ENCODE assay signal across 17 cellular contexts in the genomic region with DNA sequence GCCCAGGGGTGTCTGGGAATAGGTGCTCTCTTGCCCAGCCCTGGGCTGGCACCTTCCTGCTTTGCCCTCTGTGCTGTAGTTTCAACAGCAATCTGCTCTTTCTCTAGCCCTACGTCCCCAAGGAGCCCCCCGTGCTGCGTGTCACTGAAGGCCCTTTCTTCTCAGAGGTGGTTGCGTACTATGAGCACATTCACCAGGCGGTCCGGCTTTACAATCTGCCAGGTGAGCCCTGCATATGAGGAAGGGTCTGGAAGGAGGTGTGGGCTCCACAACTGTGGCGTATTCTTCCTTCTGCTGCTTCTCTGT. TPM values are rescaled to one million over a fixed set of nuclear protein-coding genes. Genes with fewer than 3 reads are reported as not detected.
DNase-seq lines count a peak whose midpoint lies in the region; ATAC-seq and TF ChIP-seq lines count a peak whose summit lies in the region.
"Had no signal": no experiment of that assay in that cellular context is flagged by ENCODE, and none has a peak within 500 bp of the region (broad histone marks: within the 10 kb centered on the region; RNA-seq: fewer than 3 reads in every experiment).

No MANE protein-coding gene starts in this region.

- no peak for ATAC-seq in stimulated activated naive B cell treated with anti-CD40 and anti-IgM and Interleukin-4, amounts not matched to agents 10 μg/mL and 1 μg/mL and 100 μg/mL, for 72 hours (replicated peaks)
- ATAC-seq: GM23338 had no signal

- no peak overlapping the region for H3K4ac ChIP-seq in neuronal stem cell (ENCODE audit: low read length)

- no CpG with 5 or more reads among the region's 7 CpGs for WGBS in neuronal stem cell (ENCODE audit: extremely low coverage in 2 of 2, insufficient read length in 2 of 2, insufficient replicate concordance in 1 of 2), 2 donors

- no peak overlapping the region for H3K18ac ChIP-seq in neuronal stem cell (ENCODE audit: low read length)

- POLR2A ChIA-PET in HEK293 (lab: Yijun Ruan, JAX) = interaction anchor here (0.9 kb wide), 1 partner anchor 10 kb away, joined by 3 read pairs; a partner anchor contains a TSS

- peaks cover 0 to 2% (median 0%) of the 10 kb centered on the region in 7 donors for H3K9me3 Mint-ChIP-seq in CD14-positive monocyte
- H3K9me3 Mint-ChIP-seq in stimulated activated naive B cell treated with anti-CD40 and anti-IgM and Interleukin-4, amounts not matched to agents 10 μg/mL and 1 μg/mL and 100 μg/mL, for 72 hours = no peaks in the 10 kb centered on the region
- H3K9me3 Mint-ChIP-seq: CD4-positive, alpha-beta T cell; GM23338; HFFc6; IgD-negative memory B cell had no signal

- H2BK5ac ChIP-seq in neuronal stem cell (ENCODE audit: low read length) = no peak overlapping the region

- no peak overlapping the region for H2BK12ac ChIP-seq in neuronal stem cell (ENCODE audit: low read length)

- H3K23ac ChIP-seq in neuronal stem cell (ENCODE audit: low read depth, low read length, poor library complexity) = peak overlapping the region; percentile 8

- no peak overlapping the region for H3K9ac ChIP-seq in neuronal stem cell (ENCODE audit: low read depth, low read length, poor library complexity)

- no peak overlapping the region for H3K14ac ChIP-seq in neuronal stem cell (ENCODE audit: low read length)

- H3K4me1 ChIP-seq in HEK293 (ENCODE audit: control insufficient read depth, insufficient read depth, low read length) (no peaks in the 10 kb centered on the region), neuronal stem cell (ENCODE audit: control insufficient read depth in 2 of 2, insufficient read depth in 1 of 2, low read depth in 1 of 2, low read length in 2 of 2) (no peaks in the 10 kb centered on the region)
- H3K4me1 ChIP-seq: BE2C had no signal

- H4K91ac ChIP-seq in neuronal stem cell (ENCODE audit: low read depth, low read length, poor library complexity) = no peak overlapping the region

- H3K36me3 ChIP-seq in HEK293 (ENCODE audit: control insufficient read depth in 2 of 2, insufficient read depth in 1 of 2, low read length in 2 of 2) (peaks cover 25 to 92% of the 10 kb centered on the region in 2 experiments), neuronal stem cell (replicated peaks in 1 of 2; ENCODE audit: control insufficient read depth in 2 of 2, insufficient read depth in 2 of 2, low read length in 2 of 2) (peaks cover 57 to 94% of the 10 kb centered on the region in 2 donors)

- H3K9me3 ChIP-seq in HEK293 (ENCODE audit: control insufficient read depth, insufficient read depth, low read depth, low read length) (no peaks in the 10 kb centered on the region), neuronal stem cell (replicated peaks in 1 of 2; ENCODE audit: control insufficient read depth in 2 of 2, insufficient read depth in 1 of 2, low read depth in 1 of 2, low read length in 2 of 2) (no peaks in the 10 kb centered on the region)
- H3K9me3 ChIP-seq: BE2C had no signal

- DNase-seq in CD14-positive monocyte (ENCODE audit: low spot score) (no peak), neuronal stem cell (ENCODE audit: low spot score) (no peak), SKM-1 (lab: John Stamatoyannopoulos, UW; ENCODE audit: unreplicated experiment) (no peak)
- DNase-seq in stimulated activated naive B cell treated with anti-CD40 and anti-IgM and Interleukin-4, amounts not matched to agents 10 μg/mL and 1 μg/mL and 100 μg/mL, for 72 hours = no peak
- no peak for DNase-seq in stimulated activated naive CD4-positive, alpha-beta T cell (lab: John Stamatoyannopoulos, UW)
- DNase-seq: ACHN; BE2C; C1 segment of cervical spinal cord; CD4-positive, alpha-beta T cell; DMS153; DMS79; GDM1; HCEC 1CT; HFFc6 had no signal

- no peaks in the 10 kb centered on the region for H3K79me1 ChIP-seq in neuronal stem cell (ENCODE audit: low read depth, low read length)

- H3K27me3 Mint-ChIP-seq in CD14-positive monocyte (ENCODE audit: low read depth in 3 of 3) = peaks cover 0 to 7% (median 1%) of the 10 kb centered on the region in 3 donors
- H3K27me3 Mint-ChIP-seq in stimulated activated naive B cell treated with anti-CD40 and anti-IgM and Interleukin-4, amounts not matched to agents 10 μg/mL and 1 μg/mL and 100 μg/mL, for 72 hours = no peaks in the 10 kb centered on the region
- H3K27me3 Mint-ChIP-seq: CD4-positive, alpha-beta T cell; IgD-negative memory B cell had no signal

- CTCF ChIA-PET in HEK293 (lab: Yijun Ruan, JAX) = interaction anchor here (1.0 to 2.9 kb wide), 2 partner anchors 9 to 22 kb away, joined by 3 to 10 read pairs; a partner anchor contains a TSS

- H3K27ac Mint-ChIP-seq in CD14-positive monocyte = peak overlapping the region in 4 of 7 donors; percentile 40 to 98 (median 97)
- H3K27ac Mint-ChIP-seq in stimulated activated naive B cell treated with anti-CD40 and anti-IgM and Interleukin-4, amounts not matched to agents 10 μg/mL and 1 μg/mL and 100 μg/mL, for 72 hours = peak overlapping the region; percentile 31
- H3K27ac Mint-ChIP-seq: CD4-positive, alpha-beta T cell; GM23338; HFFc6 had no signal

- H2BK120ac ChIP-seq in neuronal stem cell (ENCODE audit: low read depth, low read length) = no peak overlapping the region

- H3K27ac ChIP-seq in HEK293 (ENCODE audit: extremely low read depth, low read depth, low read length) (no peak overlapping the region), neuronal stem cell (replicated peaks; ENCODE audit: low read length) (no peak overlapping the region)

- no peak overlapping the region for H4K8ac ChIP-seq in neuronal stem cell (ENCODE audit: low read depth, low read length)

- intact Hi-C loops in CD14-positive monocyte (cut with micrococcal nuclease) = loop anchor here in 1 of 2 donors (10.0 kb wide), 1 partner anchor 942 kb away; a partner anchor contains a TSS

- peaks cover 52% of the 10 kb centered on the region for H3K4me1 Mint-ChIP-seq in CD14-positive monocyte
- H3K4me1 Mint-ChIP-seq in stimulated activated naive B cell treated with anti-CD40 and anti-IgM and Interleukin-4, amounts not matched to agents 10 μg/mL and 1 μg/mL and 100 μg/mL, for 72 hours = peaks cover 11 to 12% of the 10 kb centered on the region in 2 donors

- H3K4me3 ChIP-seq in HEK293 (ENCODE audit: low read depth, low read length) = no peak overlapping the region
- no peak overlapping the region for H3K4me3 ChIP-seq in neuronal stem cell (ENCODE audit: low read length in 2 of 2)
- H3K4me3 ChIP-seq: GM23338 had no signal

- no peak for TF ChIP-seq CTCF in CD14-positive monocyte (IDR thresholded peaks at IDR 0.05)
- no peak for TF ChIP-seq CTCF in HEK293 (tag by site-specific recombination; IDR thresholded peaks at IDR 0.05)

- no peaks in the 10 kb centered on the region for H3K27me3 ChIP-seq in neuronal stem cell (ENCODE audit: control insufficient read depth in 3 of 3, insufficient read depth in 3 of 3, low read depth in 1 of 3, low read length in 3 of 3)
- H3K27me3 ChIP-seq: BE2C had no signal

- H2AFZ ChIP-seq in neuronal stem cell (ENCODE audit: low read length) = no peak overlapping the region
- H2AFZ ChIP-seq: GM23338 had no signal

- no peak overlapping the region for H2AK5ac ChIP-seq in neuronal stem cell (ENCODE audit: low read depth, low read length)

- no peak overlapping the region for H2BK15ac ChIP-seq in neuronal stem cell (ENCODE audit: low read length)

- peaks cover 73 to 88% of the 10 kb centered on the region in 2 donors for H3K36me3 Mint-ChIP-seq in CD14-positive monocyte
- peaks cover 63 to 76% of the 10 kb centered on the region in 2 donors for H3K36me3 Mint-ChIP-seq in stimulated activated naive B cell treated with anti-CD40 and anti-IgM and Interleukin-4, amounts not matched to agents 10 μg/mL and 1 μg/mL and 100 μg/mL, for 72 hours

- H3K4me3 Mint-ChIP-seq in CD14-positive monocyte = no peak overlapping the region
- H3K4me3 Mint-ChIP-seq in stimulated activated naive B cell treated with anti-CD40 and anti-IgM and Interleukin-4, amounts not matched to agents 10 μg/mL and 1 μg/mL and 100 μg/mL, for 72 hours = no peak overlapping the region
- H3K4me3 Mint-ChIP-seq: CD4-positive, alpha-beta T cell; GM23338; HFFc6 had no signal

- H3K4me2 ChIP-seq in neuronal stem cell (ENCODE audit: insufficient read depth, low read length, poor library complexity, severe bottlenecking) = no peak overlapping the region
- H3K4me2 ChIP-seq: GM23338 had no signal

TF ChIP-seq in HEK293, 187 proteins besides CTCF, POLR2A, EP300 and RAD21:
- TF ChIP-seq, protein P1, sequence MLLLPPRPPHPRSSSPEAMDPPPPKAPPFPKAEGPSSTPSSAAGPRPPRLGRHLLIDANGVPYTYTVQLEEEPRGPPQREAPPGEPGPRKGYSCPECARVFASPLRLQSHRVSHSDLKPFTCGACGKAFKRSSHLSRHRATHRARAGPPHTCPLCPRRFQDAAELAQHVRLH (tag by site-specific recombination; IDR thresholded peaks at IDR 0.05) = no peak
- TF ChIP-seq ZNF600 (tag by site-specific recombination; IDR thresholded peaks at IDR 0.05) (peak; percentile 58), ZBTB8A (tag by site-specific recombination; IDR thresholded peaks at IDR 0.05) (no peak)

RNA-seq across cellular contexts. Expression of a gene that starts 9.6 kb away (rescaled TPM):
- polyA plus RNA-seq in CD14-positive monocyte = 1 to 10 TPM; 6.6 to 7.3 TPM
- 41.6 TPM for polyA plus RNA-seq in neuronal stem cell (2013, experiment 1 of 2)
- polyA plus RNA-seq in neuronal stem cell (2013, experiment 2 of 2) = 37.8 TPM

RNA-seq across cellular contexts. Expression of a gene that starts 19.6 kb away (rescaled TPM):
- 10 to 100 TPM; 14.8 to 19.7 TPM for polyA plus RNA-seq in CD14-positive monocyte
- polyA plus RNA-seq in neuronal stem cell (2013, experiment 1 of 2) = 17.1 TPM
- polyA plus RNA-seq in neuronal stem cell (2013, experiment 2 of 2) = 16.8 TPM

RNA-seq across cellular contexts. Expression of a gene that starts 22.4 kb away (rescaled TPM):
- polyA plus RNA-seq in CD14-positive monocyte = 10 to 100 TPM; 30.4 to 42.6 TPM
- 29.4 TPM for polyA plus RNA-seq in neuronal stem cell (2013, experiment 1 of 2)
- 28.4 TPM for polyA plus RNA-seq in neuronal stem cell (2013, experiment 2 of 2)

RNA-seq across cellular contexts. Expression of a gene that starts 28.4 kb away (rescaled TPM):
- 100 to 1,000 TPM; 140 to 157 TPM for polyA plus RNA-seq in CD14-positive monocyte
- polyA plus RNA-seq in neuronal stem cell (2013, experiment 1 of 2) = 2.6 TPM
- polyA plus RNA-seq in neuronal stem cell (2013, experiment 2 of 2) = 2.3 TPM

RNA-seq across cellular contexts. Expression of a gene that starts 42.0 kb away (rescaled TPM):
- polyA plus RNA-seq in CD14-positive monocyte = 1 to 10 TPM; 1.2 to 1.5 TPM
- 15.6 TPM for polyA plus RNA-seq in neuronal stem cell (2013, experiment 1 of 2)
- 14.4 TPM for polyA plus RNA-seq in neuronal stem cell (2013, experiment 2 of 2)
